ENCODE assay signal across 8 cellular contexts in the genomic region with DNA sequence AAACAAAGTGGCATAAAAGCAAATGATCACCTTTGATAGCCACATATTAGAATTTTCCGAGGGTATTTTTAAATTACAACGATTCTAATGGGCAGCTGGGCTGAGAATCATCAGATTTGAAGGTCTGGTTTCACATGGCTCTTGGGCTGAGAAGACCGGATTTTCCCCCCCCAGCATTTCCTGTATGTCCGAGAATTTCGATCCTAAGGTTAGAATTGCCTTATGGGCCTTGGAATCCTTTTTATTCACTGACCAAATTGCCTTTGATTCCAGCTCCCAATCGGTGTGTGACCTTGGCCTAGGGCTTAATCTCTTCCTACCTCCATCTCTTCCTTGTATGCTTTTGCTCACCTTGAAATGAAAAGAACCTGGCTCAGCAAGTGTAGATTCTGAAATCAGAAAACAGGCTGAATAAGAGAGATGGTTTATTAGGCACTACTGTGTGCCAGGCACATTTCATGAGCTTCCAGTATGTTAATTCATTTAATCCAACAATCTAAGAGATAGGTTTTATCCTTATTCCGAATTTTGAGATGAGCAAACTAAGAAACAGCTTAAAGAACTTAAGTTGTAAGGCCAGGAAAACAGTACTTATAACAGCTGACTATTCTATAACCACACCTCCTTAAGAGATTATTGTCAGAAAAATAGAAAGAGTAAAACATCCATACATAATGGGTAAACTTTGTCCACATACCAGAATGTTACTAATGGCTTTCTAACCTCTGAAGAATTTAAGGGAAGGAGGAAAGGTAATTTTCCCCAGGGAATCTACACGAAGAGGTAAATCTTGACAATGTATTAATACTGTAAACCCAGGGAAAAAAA. TPM values are rescaled to one million over a fixed set of nuclear protein-coding genes. Genes with fewer than 3 reads are reported as not detected.
DNase-seq lines count a peak whose midpoint lies in the region; ATAC-seq and TF ChIP-seq lines count a peak whose summit lies in the region.

No MANE protein-coding gene starts in this region.

- TF ChIP-seq POLR2A in adrenal gland (IDR thresholded peaks at IDR 0.05) (no peak), upper lobe of left lung (IDR thresholded peaks at IDR 0.05) (no peak)

- TF ChIP-seq EP300 in upper lobe of left lung (IDR thresholded peaks at IDR 0.05): no peak

- no peak for DNase-seq in left ventricle myocardium inferior
- DNase-seq in Right ventricle myocardium superior: no peak
- no peak for DNase-seq in adrenal gland
- no peak for DNase-seq in upper lobe of left lung
- no peak for DNase-seq in C1 segment of cervical spinal cord (lab: John Stamatoyannopoulos, UW)
- no peak for DNase-seq in posterior vena cava (ENCODE audit: low spot score)

- H3K27me3 ChIP-seq in left ventricle myocardium inferior (ENCODE audit: low read depth): no peaks in the 10 kb centered on the region
- H3K27me3 ChIP-seq in adrenal gland: no peaks in the 10 kb centered on the region
- no peaks in the 10 kb centered on the region for H3K27me3 ChIP-seq in liver (ENCODE audit: control insufficient read depth in 4 of 4, insufficient read depth in 4 of 4, low read length in 3 of 4)
- no peaks in the 10 kb centered on the region for H3K27me3 ChIP-seq in upper lobe of left lung

- H3K4me3 ChIP-seq in left ventricle myocardium inferior (peak overlapping the region; percentile 89), adrenal gland (peak overlapping the region in 3 of 4 donors; percentile 63 to 79 (median 64)), liver (ENCODE audit: low read depth in 1 of 3, low read length in 3 of 3) (peak overlapping the region; percentile 67 to 100 (median 99)), upper lobe of left lung (peak overlapping the region; percentile 27 to 75 (median 72))

- peaks cover 79% of the 10 kb centered on the region for H3K4me1 ChIP-seq in left ventricle myocardium inferior
- peaks cover 22 to 50% of the 10 kb centered on the region in 2 donors for H3K4me1 ChIP-seq in adrenal gland (replicated peaks in 1 of 2)
- H3K4me1 ChIP-seq in liver (ENCODE audit: control insufficient read depth in 4 of 4, insufficient read depth in 4 of 4, low read length in 3 of 4): peaks cover 0 to 42% (median 26%) of the 10 kb centered on the region in 4 donors
- peaks cover 35 to 43% (median 41%) of the 10 kb centered on the region in 4 donors for H3K4me1 ChIP-seq in upper lobe of left lung

- TF ChIP-seq RAD21 in liver (IDR thresholded peaks at IDR 0.05): no peak

- H3K9ac ChIP-seq in liver (ENCODE audit: low read depth in 1 of 2, low read length in 2 of 2): peak overlapping the region; percentile 99 to 100

- H3K36me3 ChIP-seq in left ventricle myocardium inferior (peaks cover 46% of the 10 kb centered on the region), adrenal gland (replicated peaks in 1 of 2) (peaks cover 0 to 22% of the 10 kb centered on the region in 2 donors), liver (ENCODE audit: control insufficient read depth in 4 of 4, insufficient read depth in 3 of 4, low read depth in 1 of 4, low read length in 3 of 4) (peaks cover 0 to 21% (median 7%) of the 10 kb centered on the region in 4 donors), upper lobe of left lung (peaks cover 6 to 34% (median 12%) of the 10 kb centered on the region in 4 donors)

- WGBS in adrenal gland, 4 donors: 8 to 11% (median 10%) methylated on average over 8 of the region's 8 CpGs
- whole genome bisulfite sequencing in liver: 8% methylated on average over 8 of the region's 8 CpGs
- 3% methylated on average over 8 of the region's 8 CpGs for WGBS in upper lobe of left lung, 2 donors

- no peak for ATAC-seq in Right ventricle myocardium superior (ENCODE audit: poor library complexity)
- no peak for ATAC-seq in upper lobe of left lung (ENCODE audit: low FRiP score in 2 of 2)
- ATAC-seq in GM21423 (IDR thresholded peaks at IDR 0.05; ENCODE audit: unreplicated experiment): no peak

- peak overlapping the region; percentile 99 for H3K27ac ChIP-seq in left ventricle myocardium inferior (replicated peaks)
- H3K27ac ChIP-seq in adrenal gland: peak overlapping the region; percentile 94 to 99 (median 96)
- H3K27ac ChIP-seq in liver (ENCODE audit: low read depth in 1 of 2, low read length in 2 of 2): peak overlapping the region; percentile 94 to 99
- H3K27ac ChIP-seq in upper lobe of left lung: peak overlapping the region; percentile 94 to 98 (median 96)

- H3K9me3 ChIP-seq in left ventricle myocardium inferior (replicated peaks): no peaks in the 10 kb centered on the region
- H3K9me3 ChIP-seq in adrenal gland (replicated peaks in 1 of 3): no peaks in the 10 kb centered on the region
- no peaks in the 10 kb centered on the region for H3K9me3 ChIP-seq in liver (ENCODE audit: control insufficient read depth in 4 of 4, low read length in 3 of 4)
- no peaks in the 10 kb centered on the region for H3K9me3 ChIP-seq in upper lobe of left lung

- TF ChIP-seq CTCF in left ventricle myocardium inferior (IDR thresholded peaks at IDR 0.05; ENCODE audit: borderline replicate concordance) (no peak), adrenal gland (IDR thresholded peaks at IDR 0.05) (no peak), liver (IDR thresholded peaks at IDR 0.05; ENCODE audit: low read depth, low read length, missing input control) (no peak), upper lobe of left lung (IDR thresholded peaks at IDR 0.05) (no peak)

- intact Hi-C loops in left ventricle myocardium inferior (cut with micrococcal nuclease): loop anchor here (1.0 kb wide), 1 partner anchor 30 kb away; a partner anchor contains a TSS
- intact Hi-C loops in Right ventricle myocardium superior (cut with DNase I): no loop called here
- intact Hi-C loops in adrenal gland (cut with DNase I): no loop called here
- intact Hi-C loops in posterior vena cava (cut with DNase I): loop anchor here in 1 of 2 donors (10.0 kb wide), 1 partner anchor 78 kb away; a partner anchor contains a TSS

TF ChIP-seq in liver, 16 proteins besides CTCF, POLR2A, EP300 and RAD21 (continues in another document):
- TF ChIP-seq EGR1 (IDR thresholded peaks at IDR 0.05; ENCODE audit: low read depth in 2 of 2) (peak in 1 of 2 donors; percentile 1), JUND (IDR thresholded peaks at IDR 0.05) (no peak), FOXA1 (IDR thresholded peaks at IDR 0.05) (no peak), TAF1 (conservative IDR thresholded peaks at IDR 0.05) (no peak), NR2F2 (IDR thresholded peaks at IDR 0.05) (no peak), GABPA (IDR thresholded peaks at IDR 0.05 in 1 of 2, conservative IDR thresholded peaks at IDR 0.05 in 1 of 2) (peak; percentile 46 to 61), RXRA (IDR thresholded peaks at IDR 0.05) (no peak), HNF4G (IDR thresholded peaks at IDR 0.05) (no peak), YY1 (IDR thresholded peaks at IDR 0.05) (no peak), REST (IDR thresholded peaks at IDR 0.05) (no peak), HNF4A (conservative IDR thresholded peaks at IDR 0.05) (no peak), SP1 (IDR thresholded peaks at IDR 0.05) (no peak)
- TF ChIP-seq, protein P1, sequence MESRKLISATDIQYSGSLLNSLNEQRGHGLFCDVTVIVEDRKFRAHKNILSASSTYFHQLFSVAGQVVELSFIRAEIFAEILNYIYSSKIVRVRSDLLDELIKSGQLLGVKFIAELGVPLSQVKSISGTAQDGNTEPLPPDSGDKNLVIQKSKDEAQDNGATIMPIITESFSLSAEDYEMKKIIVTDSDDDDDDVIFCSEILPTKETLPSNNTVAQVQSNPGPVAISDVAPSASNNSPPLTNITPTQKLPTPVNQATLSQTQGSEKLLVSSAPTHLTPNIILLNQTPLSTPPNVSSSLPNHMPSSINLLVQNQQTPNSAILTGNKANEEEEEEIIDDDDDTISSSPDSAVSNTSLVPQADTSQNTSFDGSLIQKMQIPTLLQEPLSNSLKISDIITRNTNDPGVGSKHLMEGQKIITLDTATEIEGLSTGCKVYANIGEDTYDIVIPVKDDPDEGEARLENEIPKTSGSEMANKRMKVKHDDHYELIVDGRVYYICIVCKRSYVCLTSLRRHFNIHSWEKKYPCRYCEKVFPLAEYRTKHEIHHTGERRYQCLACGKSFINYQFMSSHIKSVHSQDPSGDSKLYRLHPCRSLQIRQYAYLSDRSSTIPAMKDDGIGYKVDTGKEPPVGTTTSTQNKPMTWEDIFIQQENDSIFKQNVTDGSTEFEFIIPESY (IDR thresholded peaks at IDR 0.05): no peak
- TF ChIP-seq, protein P2, sequence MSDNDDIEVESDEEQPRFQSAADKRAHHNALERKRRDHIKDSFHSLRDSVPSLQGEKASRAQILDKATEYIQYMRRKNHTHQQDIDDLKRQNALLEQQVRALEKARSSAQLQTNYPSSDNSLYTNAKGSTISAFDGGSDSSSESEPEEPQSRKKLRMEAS (IDR thresholded peaks at IDR 0.05): peak; percentile 13

RNA-seq across cellular contexts. Expression of gene HFE, which starts 39.4 kb away (rescaled TPM):
- total RNA-seq in left ventricle myocardium inferior: 3.4 TPM
- total RNA-seq in Right ventricle myocardium superior: 5.2 TPM
- total RNA-seq in adrenal gland: 10 to 100 TPM; 12.9 to 32.1 (median 23.6) TPM
- 10 to 100 TPM in 1 of 3 donors, 1 to 10 TPM in 2; 6.2 to 15.9 (median 6.4) TPM for polyA plus RNA-seq in adrenal gland
- 10 to 100 TPM in 1 of 2 donors, 1 to 10 TPM in 1; 6.7 to 12.7 TPM for total RNA-seq in liver
- polyA plus RNA-seq in liver: 1 to 10 TPM; 6.3 to 9.6 TPM
- total RNA-seq in upper lobe of left lung: 10 to 100 TPM in 2 of 6 donors, 1 to 10 TPM in 4; 3.8 to 26.2 (median 8.5) TPM
- total RNA-seq in posterior vena cava: 10 to 100 TPM in 1 of 2 donors, 1 to 10 TPM in 1; 5.5 to 11.8 TPM
